8 cellular contexts compared by ENCODE assay signal in the genomic region with DNA sequence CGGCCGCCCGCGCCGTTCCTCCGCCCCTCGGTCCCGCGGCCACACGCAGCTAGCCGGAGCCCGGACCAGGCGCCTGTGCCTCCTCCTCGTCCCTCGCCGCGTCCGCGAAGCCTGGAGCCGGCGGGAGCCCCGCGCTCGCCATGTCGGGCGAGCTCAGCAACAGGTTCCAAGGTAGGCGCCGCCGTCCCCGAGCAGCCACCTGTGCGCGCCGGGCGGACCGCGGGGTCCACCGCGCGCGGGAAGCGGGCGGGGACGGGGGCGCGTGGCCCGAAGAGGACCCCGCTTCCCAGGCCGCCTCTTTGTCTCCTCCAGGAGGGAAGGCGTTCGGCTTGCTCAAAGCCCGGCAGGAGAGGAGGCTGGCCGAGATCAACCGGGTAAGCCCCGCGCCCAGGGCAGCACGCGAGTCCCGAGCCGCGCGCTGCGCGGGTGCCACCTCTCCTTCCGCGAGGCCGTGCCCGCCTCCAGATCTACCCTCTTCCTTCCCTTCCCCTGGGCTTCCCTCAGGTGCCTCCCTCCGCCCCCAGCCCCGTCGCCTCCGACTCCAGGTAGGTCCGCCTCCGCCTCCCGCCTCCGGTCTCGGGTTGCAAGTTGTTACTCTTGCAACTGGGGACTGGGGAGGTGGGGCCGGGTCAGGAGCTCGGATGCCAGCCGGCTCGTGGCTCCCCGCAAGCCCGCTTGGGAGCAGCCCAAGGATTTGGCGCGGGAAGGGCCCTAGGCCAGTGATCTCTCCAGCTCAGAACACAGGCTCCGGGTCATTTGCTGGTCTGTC. TPM values are rescaled to one million over a fixed set of nuclear protein-coding genes. Genes with fewer than 3 reads are reported as not detected.
DNase-seq lines count a peak whose midpoint lies in the region; ATAC-seq and TF ChIP-seq lines count a peak whose summit lies in the region.

A gene (plus strand): TSS at position 42 of the 769 bp plus-strand sequence. CDS start 99 bp downstream, at position 141.

- ATAC-seq in stimulated activated naive CD8-positive, alpha-beta T cell treated with anti-CD3 and anti-CD28 coated beads, Interleukin-15, amount 100 ng/mL, for 72 hours, result peak; percentile 38
- no peak for ATAC-seq in GM18517 (IDR thresholded peaks at IDR 0.05; ENCODE audit: unreplicated experiment)
- no peak for ATAC-seq in GM19035 (IDR thresholded peaks at IDR 0.05; ENCODE audit: unreplicated experiment)

- H3K27ac Mint-ChIP-seq in stimulated activated naive CD8-positive, alpha-beta T cell treated with anti-CD3 and anti-CD28 coated beads, Interleukin-15, amount 100 ng/mL, for 72 hours, result no peak within 1 kb of the TSS

- H3K4me3 Mint-ChIP-seq in stimulated activated naive CD8-positive, alpha-beta T cell treated with anti-CD3 and anti-CD28 coated beads, Interleukin-15, amount 100 ng/mL, for 72 hours, result peak within 1 kb of the TSS; percentile 73 to 75

- intact Hi-C loops in lower leg skin (cut with DNase I; ENCODE audit: low total_unique reads), result no loop called here

- no peak for TF ChIP-seq CTCF in lower leg skin (IDR thresholded peaks at IDR 0.05)

- 1 to 3% methylated on average over 58 to 64 of the region's 85 CpGs for WGBS in lower leg skin, 2 donors

- DNase-seq in NCI-H2227 (lab: John Stamatoyannopoulos, UW; ENCODE audit: unreplicated experiment) (peak; percentile 39), NCI-H2227 treated with DMSO at 0.1 percent for 48 hours (lab: John Stamatoyannopoulos, UW) (no peak), RPMI8226 (peak; percentile 59), lower leg skin (ENCODE audit: low spot score in 2 of 2) (no peak)
- DNase-seq in stimulated activated naive CD8-positive, alpha-beta T cell treated with anti-CD3 and anti-CD28 coated beads, Interleukin-15, amount 100 ng/mL, for 72 hours, result peak; percentile 9 to 17

- H3K9me3 Mint-ChIP-seq in stimulated activated naive CD8-positive, alpha-beta T cell treated with anti-CD3 and anti-CD28 coated beads, Interleukin-15, amount 100 ng/mL, for 72 hours, result no peaks in the 10 kb centered on the region

- H3K4me3 ChIP-seq in lower leg skin (ENCODE audit: low read depth, poor library complexity, severe bottlenecking), result peak within 1 kb of the TSS; percentile 45

- H3K27me3 Mint-ChIP-seq in stimulated activated naive CD8-positive, alpha-beta T cell treated with anti-CD3 and anti-CD28 coated beads, Interleukin-15, amount 100 ng/mL, for 72 hours, result peaks cover 58% of the 10 kb centered on the region

- peaks cover 14% of the 10 kb centered on the region for H3K4me1 Mint-ChIP-seq in stimulated activated naive CD8-positive, alpha-beta T cell treated with anti-CD3 and anti-CD28 coated beads, Interleukin-15, amount 100 ng/mL, for 72 hours

- no peak for TF ChIP-seq POLR2A in lower leg skin (IDR thresholded peaks at IDR 0.05)

- H3K27ac ChIP-seq in cingulate gyrus (ENCODE audit: low read depth, low read length), result peak within 1 kb of the TSS; percentile 94

RNA-seq across cellular contexts. Expression of the gene that starts here (rescaled TPM):
- total RNA-seq in lower leg skin, result 10 to 100 TPM; 17.2 to 33.0 (median 20.7) TPM

Comparison
In these comparisons a context has a peak if more than half of its experiments do, and no peak if none do; other contexts are left out.
1. DNase-seq: peak in NCI-H2227 (single experiment), RPMI8226 (single experiment) and stimulated activated naive CD8-positive, alpha-beta T cell treated with anti-CD3 and anti-CD28 coated beads, Interleukin-15, amount 100 ng/mL, for 72 hours (2 of 2); none in NCI-H2227 treated with DMSO at 0.1 percent for 48 hours (single experiment) and lower leg skin (0 of 2).